ENCODE assay signal across 7 cellular contexts in genomic region chr17:18743699-18744446, GRCh38. TPM values are rescaled to one million over a fixed set of nuclear protein-coding genes. Genes with fewer than 3 reads are reported as not detected.
"Had no signal": no experiment of that assay in that cellular context is flagged by ENCODE, and none has a peak within 500 bp of the region (broad histone marks: within the 10 kb centered on the region; RNA-seq: fewer than 3 reads in every experiment).

Gene FBXW10 (plus strand): TSS chr17:18744054. CDS start chr17:18744245, 191 bp downstream.

RNA-seq across cellular contexts. Expression of gene FBXW10, which starts in this region (rescaled TPM):
- total RNA-seq: bronchial epithelial cell, chondrocyte, dermis microvascular lymphatic vessel endothelial cell, lung microvascular endothelial cell, mononuclear cell, SK-MEL-5, tibial nerve had no signal
